ENCODE assay signal across 8 cellular contexts in the genomic region with DNA sequence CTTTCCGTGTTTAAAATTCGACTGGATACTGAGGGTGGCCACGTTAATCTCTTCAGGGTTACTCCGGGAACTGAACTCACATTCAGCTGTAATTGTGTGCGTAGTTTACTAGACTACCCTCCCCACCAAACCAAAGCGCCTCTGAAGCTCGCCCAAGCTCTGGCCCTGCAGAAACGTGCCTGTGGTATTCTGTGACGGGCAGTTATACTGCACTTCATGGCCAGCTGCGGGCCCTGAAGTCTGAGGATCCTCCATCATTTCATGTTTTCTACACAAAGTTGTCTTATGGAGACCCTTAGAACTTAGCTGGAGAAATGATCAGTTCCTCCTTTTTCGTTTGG. TPM values are rescaled to one million over a fixed set of nuclear protein-coding genes. Genes with fewer than 3 reads are reported as not detected.
DNase-seq lines count a peak whose midpoint lies in the region; ATAC-seq and TF ChIP-seq lines count a peak whose summit lies in the region.

No MANE protein-coding gene starts in this region.

- no peaks in the 10 kb centered on the region for H4K20me1 ChIP-seq in OCI-LY7 (ENCODE audit: insufficient read depth, low read length)

- intact Hi-C loops in OCI-LY7 (cut with micrococcal nuclease; ENCODE audit: unreplicated experiment) = loop anchor here (1.0 kb wide), 4 partner anchors 31 to 194 kb away; a partner anchor contains a TSS

- peak overlapping the region; percentile 95 for H3K27ac Mint-ChIP-seq in activated naive CD4-positive, alpha-beta T cell treated with anti-CD3 and anti-CD28 coated beads, Interleukin-2, amount 10 ng/mL, durations not matched to agents 7 days and 5 days

- peak overlapping the region; percentile 91 for H3K4me3 Mint-ChIP-seq in activated naive CD4-positive, alpha-beta T cell treated with anti-CD3 and anti-CD28 coated beads, Interleukin-2, amount 10 ng/mL, durations not matched to agents 7 days and 5 days

- H2BK5ac ChIP-seq in neuronal stem cell (ENCODE audit: low read length) = no peak overlapping the region

- peaks cover 37% of the 10 kb centered on the region for H3K9me3 Mint-ChIP-seq in activated naive CD4-positive, alpha-beta T cell treated with anti-CD3 and anti-CD28 coated beads, Interleukin-2, amount 10 ng/mL, durations not matched to agents 7 days and 5 days

- peaks cover 30% of the 10 kb centered on the region; the same call in 1 of the 2 replicates for H3K79me2 ChIP-seq in OCI-LY7 (ENCODE audit: insufficient read depth, low read depth, low read length)

- no peaks in the 10 kb centered on the region for H3K9me2 ChIP-seq in OCI-LY7 (ENCODE audit: insufficient read depth, low read length)

- H4K8ac ChIP-seq in neuronal stem cell (ENCODE audit: low read depth, low read length) = peak overlapping the region; percentile 92

- H3K27ac ChIP-seq in OCI-LY7 (ENCODE audit: low read depth, low read length, poor library complexity, severe bottlenecking) (no peak overlapping the region), neuronal stem cell (replicated peaks; ENCODE audit: low read length) (no peak overlapping the region)

- H2AK5ac ChIP-seq in neuronal stem cell (ENCODE audit: low read depth, low read length) = no peak overlapping the region

- peaks cover 55% of the 10 kb centered on the region for H3K36me3 Mint-ChIP-seq in activated naive CD4-positive, alpha-beta T cell treated with anti-CD3 and anti-CD28 coated beads, Interleukin-2, amount 10 ng/mL, durations not matched to agents 7 days and 5 days

- H3K4me1 ChIP-seq in OCI-LY7 (ENCODE audit: insufficient read depth, low read length, poor library complexity, severe bottlenecking) (peaks cover 13% of the 10 kb centered on the region), endocrine pancreas (ENCODE audit: control insufficient read depth, insufficient read depth, low read length) (no peaks in the 10 kb centered on the region), neuronal stem cell (ENCODE audit: control insufficient read depth in 2 of 2, insufficient read depth in 1 of 2, low read depth in 1 of 2, low read length in 2 of 2) (peaks cover 2 to 3% of the 10 kb centered on the region in 2 donors)

- no peak for TF ChIP-seq POLR2A in GM18505 (IDR thresholded peaks at IDR 0.05; ENCODE audit: borderline replicate concordance, extremely low read depth, insufficient read depth, insufficient read length)

- H3K23ac ChIP-seq in neuronal stem cell (ENCODE audit: low read depth, low read length, poor library complexity) = peak overlapping the region; percentile 94

- TF ChIP-seq CTCF in OCI-LY7 (conservative IDR thresholded peaks at IDR 0.05; ENCODE audit: low read length) = no peak

- peak overlapping the region; percentile 100; the same call in 1 of the 2 replicates for H2AFZ ChIP-seq in OCI-LY7 (ENCODE audit: low read length)
- H2AFZ ChIP-seq in neuronal stem cell (ENCODE audit: low read length) = peak overlapping the region; percentile 99

- no peak overlapping the region for H2BK120ac ChIP-seq in neuronal stem cell (ENCODE audit: low read depth, low read length)

- ATAC-seq in GM18505 (IDR thresholded peaks at IDR 0.05; ENCODE audit: unreplicated experiment) = no peak
- ATAC-seq in GM18907 (IDR thresholded peaks at IDR 0.05; ENCODE audit: unreplicated experiment) = no peak

- peaks cover 4% of the 10 kb centered on the region for H3K27me3 Mint-ChIP-seq in activated naive CD4-positive, alpha-beta T cell treated with anti-CD3 and anti-CD28 coated beads, Interleukin-2, amount 10 ng/mL, durations not matched to agents 7 days and 5 days

- H4K91ac ChIP-seq in neuronal stem cell (ENCODE audit: low read depth, low read length, poor library complexity) = no peak overlapping the region

- H3K36me3 ChIP-seq in OCI-LY7 (ENCODE audit: insufficient read depth, low read length) = peaks cover 34% of the 10 kb centered on the region
- no peaks in the 10 kb centered on the region for H3K36me3 ChIP-seq in endocrine pancreas (ENCODE audit: control insufficient read depth, insufficient read depth, low read length)
- peaks cover 3 to 21% of the 10 kb centered on the region in 2 donors for H3K36me3 ChIP-seq in neuronal stem cell (replicated peaks in 1 of 2; ENCODE audit: control insufficient read depth in 2 of 2, insufficient read depth in 2 of 2, low read length in 2 of 2)

- peaks cover 9% of the 10 kb centered on the region for H3K79me1 ChIP-seq in neuronal stem cell (ENCODE audit: low read depth, low read length)

- no peak overlapping the region for H3K4ac ChIP-seq in neuronal stem cell (ENCODE audit: low read length)

- no peak overlapping the region for H3K18ac ChIP-seq in neuronal stem cell (ENCODE audit: low read length)

- no peak overlapping the region for H2BK15ac ChIP-seq in neuronal stem cell (ENCODE audit: low read length)

- H3K4me3 ChIP-seq in OCI-LY7 (ENCODE audit: low read depth, low read length, poor library complexity, severe bottlenecking) = peak overlapping the region; percentile 94
- H3K4me3 ChIP-seq in endocrine pancreas (ENCODE audit: control insufficient read depth, insufficient read depth, low read length) = peak overlapping the region; percentile 68
- H3K4me3 ChIP-seq in neuronal stem cell (ENCODE audit: low read length in 2 of 2) = peak overlapping the region; percentile 88 to 100

- H3K4me2 ChIP-seq in OCI-LY7 (ENCODE audit: low read length) = peak overlapping the region; percentile 90
- H3K4me2 ChIP-seq in neuronal stem cell (ENCODE audit: insufficient read depth, low read length, poor library complexity, severe bottlenecking) = peak overlapping the region; percentile 83

- no peak overlapping the region for H2BK12ac ChIP-seq in neuronal stem cell (ENCODE audit: low read length)

- POLR2A ChIA-PET in OCI-LY7 (lab: Charles Lee) = interaction anchor here (0.9 to 1.4 kb wide), 5 partner anchors 53 to 206 kb away, joined by 3 to 4 read pairs (median 3); a partner anchor contains a TSS

- no peaks in the 10 kb centered on the region for H3K27me3 ChIP-seq in endocrine pancreas (ENCODE audit: control insufficient read depth, insufficient read depth, low read length)
- no peaks in the 10 kb centered on the region for H3K27me3 ChIP-seq in neuronal stem cell (ENCODE audit: control insufficient read depth in 3 of 3, insufficient read depth in 3 of 3, low read depth in 1 of 3, low read length in 3 of 3)

- no peak for DNase-seq in activated naive CD4-positive, alpha-beta T cell treated with anti-CD3 and anti-CD28 coated beads, Interleukin-2, amount 10 ng/mL, durations not matched to agents 7 days and 5 days
- no peak for DNase-seq in activated naive CD4-positive, alpha-beta T cell (lab: John Stamatoyannopoulos, UW)
- DNase-seq in OCI-LY7 (ENCODE audit: low spot score) (peak; percentile 10), neuronal stem cell (ENCODE audit: low spot score) (no peak)
- no peak for DNase-seq in stimulated activated naive CD4-positive, alpha-beta T cell treated with Interleukin-2 at 50 U/mL for 16 hours (lab: John Stamatoyannopoulos, UW)

- H3K9ac ChIP-seq in endocrine pancreas (ENCODE audit: control insufficient read depth, insufficient read depth, low read length) (peak overlapping the region; percentile 83), neuronal stem cell (ENCODE audit: low read depth, low read length, poor library complexity) (peak overlapping the region; percentile 98)

- CTCF ChIA-PET in activated naive CD4-positive, alpha-beta T cell treated with anti-CD3 and anti-CD28 coated beads, Interleukin-2, amount 10 ng/mL, durations not matched to agents 7 days and 5 days (lab: Charles Lee) = interaction anchor here (1.0 kb wide), 1 partner anchor 194 kb away, joined by 3 read pairs; a partner anchor contains a TSS
- CTCF ChIA-PET in OCI-LY7 (lab: Charles Lee; ENCODE audit: unreplicated experiment) = no interaction called here

- H3K9me3 ChIP-seq in OCI-LY7 (ENCODE audit: low read length) (peaks cover 30% of the 10 kb centered on the region), endocrine pancreas (ENCODE audit: control insufficient read depth, low read length) (no peaks in the 10 kb centered on the region), neuronal stem cell (replicated peaks in 1 of 2; ENCODE audit: control insufficient read depth in 2 of 2, insufficient read depth in 1 of 2, low read depth in 1 of 2, low read length in 2 of 2) (peaks cover 2 to 40% of the 10 kb centered on the region in 2 donors)

- WGBS in neuronal stem cell (ENCODE audit: extremely low coverage in 2 of 2, insufficient read length in 2 of 2, insufficient replicate concordance in 1 of 2), 2 donors = no CpG with 5 or more reads among the region's 11 CpGs

- peaks cover 29% of the 10 kb centered on the region for H3K4me1 Mint-ChIP-seq in activated naive CD4-positive, alpha-beta T cell treated with anti-CD3 and anti-CD28 coated beads, Interleukin-2, amount 10 ng/mL, durations not matched to agents 7 days and 5 days

- no TSS peak for BruUV-seq in OCI-LY7 (replicated peaks; lab: Mats Ljungman, UMichigan)

- H3K14ac ChIP-seq in neuronal stem cell (ENCODE audit: low read length) = peak overlapping the region; percentile 31

RNA-seq across cellular contexts. Expression of a gene that starts 0.7 kb away (rescaled TPM):
- 12.5 and 15.7 TPM in 2 replicates for total RNA-seq in OCI-LY7 (2014; rRNA removed; shearing (Covaris generic))
- total RNA-seq in OCI-LY7 (2022) = 18.2 and 22.2 TPM in 2 replicates
- 4.7 TPM for polyA plus RNA-seq in neuronal stem cell (2013, experiment 1 of 2)
- 3.1 TPM for polyA plus RNA-seq in neuronal stem cell (2013, experiment 2 of 2)

RNA-seq across cellular contexts. Expression of a gene that starts 30.7 kb away (rescaled TPM):
- 6.6 and 7.1 TPM in 2 replicates for total RNA-seq in OCI-LY7 (2014; rRNA removed; shearing (Covaris generic))
- total RNA-seq in OCI-LY7 (2022) = 13.9 and 16.3 TPM in 2 replicates
- polyA plus RNA-seq in neuronal stem cell (2013, experiment 1 of 2) = 10.4 TPM
- 9.8 TPM for polyA plus RNA-seq in neuronal stem cell (2013, experiment 2 of 2)

RNA-seq across cellular contexts. Expression of a gene that starts 50.5 kb away (rescaled TPM):
- total RNA-seq in OCI-LY7 (2014; rRNA removed; shearing (Covaris generic)) = 22.1 and 26.9 TPM in 2 replicates
- 37.9 and 40.9 TPM in 2 replicates for total RNA-seq in OCI-LY7 (2022)
- polyA plus RNA-seq in neuronal stem cell (2013, experiment 1 of 2) = 23.9 TPM
- polyA plus RNA-seq in neuronal stem cell (2013, experiment 2 of 2) = 27.6 TPM
